In the genomic region with DNA sequence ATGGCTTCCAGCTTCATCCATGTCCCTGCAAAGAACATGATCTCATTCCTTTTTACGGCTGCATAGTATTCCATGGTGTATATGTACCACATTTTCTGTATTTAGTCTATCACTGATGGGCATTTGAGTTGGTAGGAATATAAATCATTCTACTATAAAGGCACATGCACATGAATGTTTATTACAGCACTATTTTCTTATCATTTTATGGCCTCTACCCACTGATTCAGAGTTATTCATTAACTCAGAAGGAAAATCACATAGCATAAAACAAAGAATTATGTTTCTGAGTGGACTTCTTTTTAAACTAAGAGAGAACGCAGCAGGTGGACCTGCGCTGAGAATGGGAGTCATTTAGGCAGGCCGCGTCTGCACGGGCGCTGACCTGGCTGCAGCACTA, we compare ENCODE assay signal across 22 cellular contexts.
"Had no signal": no experiment of that assay in that cellular context is flagged by ENCODE, and none has a peak within 500 bp of the region (broad histone marks: within the 10 kb centered on the region; RNA-seq: fewer than 3 reads in every experiment).

No MANE protein-coding gene starts in this region.

- H3K36me3 ChIP-seq: MG63 had no signal

- ATAC-seq: HepG2, Panc1 had no signal

- H3K4me2 ChIP-seq: SK-N-SH had no signal

- H3K9ac ChIP-seq: SK-N-SH had no signal

- H3K27me3 ChIP-seq: MG63 had no signal

- H3K27ac ChIP-seq: RWPE1 had no signal

- H3K9me3 ChIP-seq: MG63, SK-N-SH had no signal

- DNase-seq: IMR-90, Karpas-422, KG1, MG63, NCI-H1092, NCI-H1105 treated with DMSO at 0.1 percent for 48 hours, NCI-H1417 treated with DMSO at 0.1 percent for 48 hours, NCI-H146, NCI-H1694 treated with DMSO at 0.1 percent for 48 hours, NCI-H1930, NCI-H2081, NCI-H2107, NCI-H2227 treated with DMSO at 0.1 percent for 48 hours, NCI-H524 treated with DMSO at 0.1 percent for 48 hours, NCI-H69, NCI-H774, SHP77, SK-N-SH, SW 1271 had no signal

- H3K4me3 ChIP-seq: MG63 had no signal
